ENCODE assay signal across 12 cellular contexts in genomic region chr1:9442266-9442846, GRCh38.
A peak's percentile ranks its signal among the peaks of the same experiment; 100 is the strongest.
DNase-seq lines count a peak whose midpoint lies in the region; ATAC-seq and TF ChIP-seq lines count a peak whose summit lies in the region.
"Had no signal": no experiment of that assay in that cellular context is flagged by ENCODE, and none has a peak within 500 bp of the region (broad histone marks: within the 10 kb centered on the region; RNA-seq: fewer than 3 reads in every experiment).

No MANE protein-coding gene starts in this region.

- CTCF ChIA-PET in RWPE1 (lab: Yijun Ruan, JAX): interaction anchor here (0.6 kb wide), 1 partner anchor 95 kb away, joined by 3 read pairs; no protein-coding TSS in a partner anchor

- intact Hi-C loops in heart right ventricle (cut with DNase I) (loop anchor here in 3 of 10 donors (5.0 to 10.0 kb wide), 4 partner anchors 40 to 150 kb away; partner anchors contain the start of gene SPSB1 (in 1 of the 3)), left cardiac atrium (cut with DNase I) (loop anchor here in 1 of 2 donors (5.0 to 10.0 kb wide), 2 partner anchors 58 to 150 kb away; partner anchors contain the start of gene SPSB1)

- no peaks in the 10 kb centered on the region for H3K27me3 ChIP-seq in heart right ventricle
- H3K27me3 ChIP-seq in duodenal mucosa (ENCODE audit: control insufficient read depth in 1 of 2, insufficient read depth in 2 of 2, low read length in 2 of 2): peaks cover 0 to 4% of the 10 kb centered on the region in 2 donors
- no peaks in the 10 kb centered on the region for H3K27me3 ChIP-seq in muscle layer of duodenum (ENCODE audit: low read depth, low read length)

- H3K4me1 ChIP-seq in heart right ventricle (peaks cover 5 to 62% (median 35%) of the 10 kb centered on the region in 9 donors), duodenal mucosa (ENCODE audit: control insufficient read depth in 1 of 2, insufficient read depth in 2 of 2, low read length in 2 of 2) (peaks cover 26 to 38% of the 10 kb centered on the region in 2 donors), muscle layer of duodenum (ENCODE audit: control insufficient read depth in 1 of 2, insufficient read depth in 2 of 2, low read length in 2 of 2) (peaks cover 9 to 10% of the 10 kb centered on the region in 2 donors)

- no peaks in the 10 kb centered on the region for H3K9me3 ChIP-seq in heart right ventricle
- H3K9me3 ChIP-seq in duodenal mucosa (ENCODE audit: control insufficient read depth in 1 of 2, low read length in 2 of 2): no peaks in the 10 kb centered on the region
- no peaks in the 10 kb centered on the region for H3K9me3 ChIP-seq in muscle layer of duodenum (ENCODE audit: control insufficient read depth in 1 of 2, low read length in 2 of 2)

- DNase-seq in heart right ventricle: no peak
- no peak for DNase-seq in left cardiac atrium
- no peak for DNase-seq in RWPE1 (ENCODE audit: low spot score)
- DNase-seq in RKO (ENCODE audit: low spot score): no peak
- DNase-seq in NK-92 treated with Interleukin-12 subunit alpha and Interleukin-12 subunit beta, amount 100 ng/mL, for 24 hours (lab: John Stamatoyannopoulos, UW): no peak
- DNase-seq: activated CD8-positive, alpha-beta T cell treated with anti-CD3 and anti-CD28 coated beads, Interleukin-2, amount 10 ng/mL, durations not matched to agents 7 days and 5 days; activated naive CD8-positive, alpha-beta T cell treated with anti-CD3 and anti-CD28 coated beads for 36 hours; effector CD8-positive, alpha-beta T cell; SW 1271 had no signal

- H3K36me3 ChIP-seq in heart right ventricle: no peaks in the 10 kb centered on the region
- H3K36me3 ChIP-seq in duodenal mucosa (ENCODE audit: control insufficient read depth in 1 of 2, insufficient read depth in 2 of 2, low read length in 2 of 2): no peaks in the 10 kb centered on the region
- H3K36me3 ChIP-seq in muscle layer of duodenum (ENCODE audit: control insufficient read depth in 1 of 2, insufficient read depth in 2 of 2, low read length in 2 of 2): no peaks in the 10 kb centered on the region

- H3K9ac ChIP-seq in duodenal mucosa (ENCODE audit: low read depth in 1 of 2, low read length in 2 of 2): peak overlapping the region in 1 of 2 donors; percentile 35

- H3K27ac ChIP-seq in heart right ventricle (peak overlapping the region; percentile 64 to 91 (median 79)), duodenal mucosa (ENCODE audit: low read depth, low read length) (peak overlapping the region; percentile 3), muscle layer of duodenum (ENCODE audit: low read length) (peak overlapping the region; percentile 41), RWPE1 (no peak overlapping the region; the same call in 1 of the 2 replicates)

- POLR2A ChIA-PET in RWPE1 (lab: Yijun Ruan, JAX; ENCODE audit: low non-redundant PET): no interaction called here

- ATAC-seq in heart right ventricle: no peak
- no peak for ATAC-seq in left cardiac atrium
- no peak for ATAC-seq in HG03097 (IDR thresholded peaks at IDR 0.05; ENCODE audit: low FRiP score, unreplicated experiment)
- ATAC-seq: activated CD8-positive, alpha-beta T cell treated with anti-CD3 and anti-CD28 coated beads, Interleukin-2, amount 10 ng/mL, durations not matched to agents 7 days and 5 days had no signal

- WGBS in heart right ventricle, 2 donors: 58 to 64% methylated on average over 9 of the region's 9 CpGs

- TF ChIP-seq CTCF in heart right ventricle (IDR thresholded peaks at IDR 0.05) (no peak), RWPE1 (conservative IDR thresholded peaks at IDR 0.05; ENCODE audit: low read depth) (no peak)

- no peak overlapping the region for H3K4me3 ChIP-seq in heart right ventricle
- H3K4me3 ChIP-seq in duodenal mucosa (ENCODE audit: low read depth in 1 of 2, low read length in 2 of 2): no peak overlapping the region
- H3K4me3 ChIP-seq in muscle layer of duodenum (ENCODE audit: low read depth in 1 of 2, low read length in 2 of 2): no peak overlapping the region
